Comparison of ENCODE assay signal across 15 cellular contexts in genomic region chr16:50311891-50312501, GRCh38. TPM values are rescaled to one million over a fixed set of nuclear protein-coding genes. Genes with fewer than 3 reads are reported as not detected.
DNase-seq lines count a peak whose midpoint lies in the region; ATAC-seq, FAIRE-seq and TF ChIP-seq lines count a peak whose summit lies in the region.
"Had no signal": no experiment of that assay in that cellular context is flagged by ENCODE, and none has a peak within 500 bp of the region (broad histone marks: within the 10 kb centered on the region; RNA-seq: fewer than 3 reads in every experiment).

No MANE protein-coding gene starts in this region.

- ATAC-seq in HCT116 (0 out of 2 replicates have a peak, but pooled peaks have one; percentile 5), HG02852 (IDR thresholded peaks at IDR 0.05; ENCODE audit: unreplicated experiment) (no peak)

- H3K23me2 ChIP-seq in H1 (ENCODE audit: low read depth, low read length), result no peaks in the 10 kb centered on the region

- TF ChIP-seq CTCF in HCT116 (IDR thresholded peaks at IDR 0.05 in 2 of 3, conservative IDR thresholded peaks at IDR 0.05 in 1 of 3; ENCODE audit: borderline replicate concordance in 1 of 3, insufficient read depth in 1 of 3, low read depth in 2 of 3, low read length in 2 of 3) (no peak), H1 (IDR thresholded peaks at IDR 0.05; ENCODE audit: control extremely low read depth in 1 of 3, insufficient read depth in 1 of 3, low read depth in 1 of 3, low read length in 3 of 3) (no peak)

- H3K9ac ChIP-seq in HCT116 (ENCODE audit: low read length), result no peak overlapping the region
- H3K9ac ChIP-seq in H1 (replicated peaks in 1 of 4; ENCODE audit: extremely low read depth in 1 of 4, low read depth in 3 of 4, low read length in 3 of 4), result no peak overlapping the region

- H3K4me1 ChIP-seq in HCT116 (ENCODE audit: control insufficient read depth in 1 of 2, insufficient read depth in 2 of 2, low read length in 2 of 2) (peaks cover 0 to 11% of the 10 kb centered on the region in 2 experiments; a peak in 2 of 4 replicates), H1 (replicated peaks in 1 of 4; ENCODE audit: control insufficient read depth in 3 of 4, insufficient read depth in 4 of 4, low read length in 3 of 4) (no peaks in the 10 kb centered on the region; a peak in 1 of 7 replicates), HAP-1 (no peaks in the 10 kb centered on the region)
- H3K4me1 ChIP-seq: transverse colon had no signal

- TF ChIP-seq RAD21 in HCT116 (IDR thresholded peaks at IDR 0.05; ENCODE audit: low read depth), result no peak
- TF ChIP-seq RAD21 in H1 (IDR thresholded peaks at IDR 0.05 in 1 of 2, conservative IDR thresholded peaks at IDR 0.05 in 1 of 2; ENCODE audit: low read depth in 2 of 2, low read length in 2 of 2), result no peak

- TF ChIP-seq POLR2A in HCT116 (IDR thresholded peaks at IDR 0.05; ENCODE audit: borderline replicate concordance, extremely low read depth, insufficient read depth, insufficient read length) (no peak), H1 (IDR thresholded peaks at IDR 0.05; ENCODE audit: control extremely low read depth in 1 of 2, low read depth in 2 of 2, low read length in 2 of 2) (no peak; a peak in 1 of 3 replicates)

- no peak overlapping the region for H4K91ac ChIP-seq in H1 (replicated peaks; ENCODE audit: insufficient read length, low read length)

- WGBS in H1 (ENCODE audit: extremely low coverage in 1 of 2, insufficient coverage in 1 of 2, insufficient read length in 1 of 2, insufficient replicate concordance in 2 of 2, low coverage in 1 of 2, low lambda C conversion rate in 2 of 2, missing lambda C conversion rate in 1 of 2), 2 experiments, result 94% methylated on average over 20 of the region's 22 CpGs; no CpG with 5 or more reads in 1 of the 2 experiments

- H2BK20ac ChIP-seq in H1 (ENCODE audit: low read length), result no peak overlapping the region

- H3K9me3 ChIP-seq in HCT116 (ENCODE audit: control insufficient read depth in 1 of 2, insufficient read depth in 1 of 2, low read depth in 1 of 2, low read length in 2 of 2) (no peaks in the 10 kb centered on the region), H1 (ENCODE audit: insufficient read depth in 2 of 2, low read depth in 1 of 2, low read length in 1 of 2) (no peaks in the 10 kb centered on the region; a peak in 1 of 4 replicates), HAP-1 (no peaks in the 10 kb centered on the region)
- H3K9me3 ChIP-seq: transverse colon had no signal

- BruUV-seq in HCT116 (replicated peaks; lab: Mats Ljungman, UMichigan), result no TSS peak

- RAD21 ChIA-PET in HCT116 (lab: Charles Lee; ENCODE audit: low non-redundant PET in 1 of 2, low total read pairs in 2 of 2, uncharacterized antibody in 2 of 2, unreplicated experiment in 2 of 2), result no interaction called here

- peak overlapping the region; percentile 1 for H3K4ac ChIP-seq in H1 (replicated peaks; ENCODE audit: insufficient read length, low read depth, low read length)

- peak; percentile 57 for DNase-seq in activated CD8-positive, alpha-beta memory T cell treated with anti-CD3 and anti-CD28 coated beads for 24 hours
- no peak for DNase-seq in activated CD8-positive, alpha-beta memory T cell treated with anti-CD3 and anti-CD28 coated beads, Interleukin-2, amount 50 U/mL, for 4 hours
- no peak for DNase-seq in HCT116 (ENCODE audit: low read depth, low spot score)
- no peak for DNase-seq in H1 (ENCODE audit: low read depth in 1 of 2, low spot score in 2 of 2)
- peak; percentile 18 for DNase-seq in stimulated activated CD8-positive, alpha-beta memory T cell treated with anti-CD3 and anti-CD28 coated beads, Interleukin-4, amount 100 ng/mL, for 48 hours
- DNase-seq in HAP-1 (ENCODE audit: low spot score in 2 of 2), result no peak
- no peak for DNase-seq in dedifferentiated amniotic fluid mesenchymal stem cell (ENCODE audit: extremely low spot score)
- DNase-seq: KG1; kidney glomerular epithelial cell; NCI-H1930; NK-92 treated with Interleukin-12 subunit alpha and Interleukin-12 subunit beta, amount 100 ng/mL, for 24 hours; small intestine; transverse colon had no signal

- H3K14ac ChIP-seq in H1 (ENCODE audit: insufficient read length), result no peak overlapping the region

- H3K9me2 ChIP-seq in HCT116 (ENCODE audit: insufficient read depth), result no peaks in the 10 kb centered on the region

- H3K79me2 ChIP-seq in HCT116 (ENCODE audit: insufficient read depth, low read length) (no peaks in the 10 kb centered on the region), H1 (ENCODE audit: control insufficient read depth in 1 of 2, insufficient read depth in 2 of 2, low read length in 2 of 2) (no peaks in the 10 kb centered on the region)

- H2AFZ ChIP-seq in HCT116 (ENCODE audit: low read depth, low read length, poor library complexity, severe bottlenecking) (no peak overlapping the region), H1 (ENCODE audit: low read length) (no peak overlapping the region)

- H3K18ac ChIP-seq in H1 (ENCODE audit: extremely low read depth, low read length), result no peak overlapping the region

- in situ Hi-C loops in HAP-1 (cut with MboI; ENCODE audit: low sequenced_read_pairs), result no loop called here

- H4K20me1 ChIP-seq in HCT116 (ENCODE audit: insufficient read depth), result no peaks in the 10 kb centered on the region
- peaks cover 3 to 4% of the 10 kb centered on the region in 2 experiments for H4K20me1 ChIP-seq in H1 (replicated peaks in 1 of 2; ENCODE audit: control insufficient read depth in 1 of 2, insufficient read depth in 2 of 2, low read length in 2 of 2)

- H3K27ac ChIP-seq in HCT116 (ENCODE audit: low read depth, low read length) (no peak overlapping the region), H1 (ENCODE audit: low read depth, low read length) (no peak overlapping the region)
- H3K27ac ChIP-seq: transverse colon had no signal

- no peak overlapping the region for H3K23ac ChIP-seq in H1 (ENCODE audit: insufficient read length)

- POLR2A ChIA-PET in HCT116 (lab: Charles Lee), result no interaction called here
- POLR2A ChIA-PET in H1 (lab: Charles Lee; ENCODE audit: partially characterized antibody), result interaction anchor here (1.3 kb wide), 1 partner anchor 54 kb away, joined by 3 read pairs; no protein-coding TSS in a partner anchor

- no peak overlapping the region for H2BK15ac ChIP-seq in H1 (ENCODE audit: low read length)

- H3K27me3 ChIP-seq in HCT116 (ENCODE audit: insufficient read depth, low read length) (no peaks in the 10 kb centered on the region), H1 (replicated peaks in 1 of 4; ENCODE audit: control insufficient read depth in 3 of 4, extremely low read depth in 1 of 4, insufficient read depth in 3 of 4, low read length in 3 of 4) (no peaks in the 10 kb centered on the region), HAP-1 (ENCODE audit: low read depth) (no peaks in the 10 kb centered on the region)
- H3K27me3 ChIP-seq: transverse colon had no signal

- no peak overlapping the region for H2BK12ac ChIP-seq in H1 (ENCODE audit: low read depth, low read length)

- H4K5ac ChIP-seq in H1 (ENCODE audit: insufficient read length, low read depth, low read length), result no peak overlapping the region

- no peaks in the 10 kb centered on the region; the same call in 1 of the 2 replicates for H3K79me1 ChIP-seq in H1 (ENCODE audit: low read depth, low read length)

- no peak overlapping the region for H2BK120ac ChIP-seq in H1 (replicated peaks; ENCODE audit: low read depth, low read length)

- intact Hi-C loops in HCT116 (cut with micrococcal nuclease), result no loop called here

- H3K56ac ChIP-seq in H1 (replicated peaks; ENCODE audit: insufficient read length, low read depth, low read length), result no peak overlapping the region

- no peak for TF ChIP-seq EP300 in H1 (IDR thresholded peaks at IDR 0.05; ENCODE audit: borderline replicate concordance in 1 of 2, low read depth in 2 of 2, low read length in 2 of 2)

- H4K8ac ChIP-seq in H1 (ENCODE audit: extremely low read depth, insufficient read depth, low read length), result no peak overlapping the region

- H3K4me2 ChIP-seq in HCT116 (ENCODE audit: low read length) (no peak overlapping the region), H1 (ENCODE audit: insufficient read depth in 1 of 2, low read depth in 2 of 2, low read length in 2 of 2) (no peak overlapping the region)

- H2AK5ac ChIP-seq in H1 (ENCODE audit: low read depth, low read length), result no peak overlapping the region

- H3K4me3 ChIP-seq in HCT116 (replicated peaks in 1 of 2; ENCODE audit: low read depth in 1 of 2, low read length in 2 of 2), result no peak overlapping the region
- H3K4me3 ChIP-seq in H1 (ENCODE audit: extremely low read depth in 1 of 4, insufficient read depth in 2 of 4, low read depth in 3 of 4, low read length in 4 of 4), result no peak overlapping the region
- no peak overlapping the region for H3K4me3 ChIP-seq in HAP-1
- H3K4me3 ChIP-seq: transverse colon had no signal

- no peak for FAIRE-seq in H1 (lab: Jason Lieb, UNC)
- FAIRE-seq: GM18507, small intestine had no signal

- H2BK5ac ChIP-seq in H1 (ENCODE audit: low read depth, low read length), result no peak overlapping the region

- H3K36me3 ChIP-seq in HCT116 (ENCODE audit: control insufficient read depth in 1 of 2, insufficient read depth in 2 of 2, low read length in 2 of 2), result peaks cover 11 to 28% of the 10 kb centered on the region in 2 experiments; a peak in 2 of 4 replicates
- peaks cover 3 to 32% (median 11%) of the 10 kb centered on the region in 4 experiments; a peak in 6 of 8 replicates for H3K36me3 ChIP-seq in H1 (ENCODE audit: control insufficient read depth in 2 of 4, insufficient read depth in 4 of 4, low read length in 3 of 4)
- peaks cover 43% of the 10 kb centered on the region for H3K36me3 ChIP-seq in HAP-1 (replicated peaks)

- CTCF ChIA-PET in HCT116 (lab: Charles Lee) (no interaction called here), H1 (lab: Charles Lee; ENCODE audit: partially characterized antibody) (interaction anchor here (0.5 to 1.1 kb wide), 2 partner anchors 15 to 168 kb away, joined by 3 read pairs; no protein-coding TSS in a partner anchor)

RNA-seq across cellular contexts. Expression of gene ADCY7, which starts 45.6 kb away (rescaled TPM):
- total RNA-seq in HCT116 (2021; ENCODE audit: unreplicated experiment), result 34.2 TPM
- 25.4 and 38.4 TPM in 2 replicates for polyA plus RNA-seq in HCT116 (2012)
- total RNA-seq in H1 (2021; fragmentation: NEBNext Ultra II Directional; extraction: Animal tissue kit (Norgen Biotek cat#: 25700)), result 4.7 and 5.1 TPM in 2 replicates
- 2.4 and 5.5 TPM in 2 replicates for polyA plus RNA-seq in H1 (2011; rRNA removed)
- 4.9 TPM for polyA plus RNA-seq in H1 (2011; cell fraction: cytosol; rRNA removed)
- 13.5 TPM for polyA plus RNA-seq in H1 (2011; cell fraction: nucleus; rRNA removed)
- polyA plus RNA-seq in H1 (2012, experiment 1 of 2), result 2.0 to 4.3 TPM (median 2.9 TPM) in 4 replicates
- polyA plus RNA-seq in H1 (2012, experiment 2 of 2), result 0.45 TPM
- 1.8 TPM for polyA plus RNA-seq in H1 (2013, experiment 1 of 2)
- 1.7 TPM for polyA plus RNA-seq in H1 (2013, experiment 2 of 2)
- polyA minus RNA-seq in H1 (2011; rRNA and poly(A)+ RNA removed), result 6.9 and 7.2 TPM in 2 replicates
- polyA minus RNA-seq in H1 (2011; cell fraction: cytosol; rRNA and poly(A)+ RNA removed), result 7.3 TPM
- polyA minus RNA-seq in H1 (2011; cell fraction: nucleus; rRNA and poly(A)+ RNA removed), result 6.4 TPM

RNA-seq across cellular contexts. Expression of gene BRD7, which starts 56.8 kb away (rescaled TPM):
- total RNA-seq in HCT116 (2021; ENCODE audit: unreplicated experiment), result 85.4 TPM
- 41.8 and 56.2 TPM in 2 replicates for polyA plus RNA-seq in HCT116 (2012)
- total RNA-seq in H1 (2021; fragmentation: NEBNext Ultra II Directional; extraction: Animal tissue kit (Norgen Biotek cat#: 25700)), result 119 and 120 TPM in 2 replicates
- polyA plus RNA-seq in H1 (2011; rRNA removed), result 27.7 and 42.5 TPM in 2 replicates
- 45.8 TPM for polyA plus RNA-seq in H1 (2011; cell fraction: cytosol; rRNA removed)
- 101 TPM for polyA plus RNA-seq in H1 (2011; cell fraction: nucleus; rRNA removed)
- 76.6 to 117 TPM (median 91.0 TPM) in 4 replicates for polyA plus RNA-seq in H1 (2012, experiment 1 of 2)
- 11.0 TPM for polyA plus RNA-seq in H1 (2012, experiment 2 of 2)
- polyA plus RNA-seq in H1 (2013, experiment 1 of 2), result 160 TPM
- polyA plus RNA-seq in H1 (2013, experiment 2 of 2), result 158 TPM
- 69.2 and 75.1 TPM in 2 replicates for polyA minus RNA-seq in H1 (2011; rRNA and poly(A)+ RNA removed)
- 31.0 TPM for polyA minus RNA-seq in H1 (2011; cell fraction: cytosol; rRNA and poly(A)+ RNA removed)
- 169 TPM for polyA minus RNA-seq in H1 (2011; cell fraction: nucleus; rRNA and poly(A)+ RNA removed)

Comparison
In these comparisons a context has a peak if more than half of its experiments do, and no peak if none do; other contexts are left out.
1. DNase-seq: peak in activated CD8-positive, alpha-beta memory T cell treated with anti-CD3 and anti-CD28 coated beads for 24 hours (single experiment) and stimulated activated CD8-positive, alpha-beta memory T cell treated with anti-CD3 and anti-CD28 coated beads, Interleukin-4, amount 100 ng/mL, for 48 hours (single experiment); none in activated CD8-positive, alpha-beta memory T cell treated with anti-CD3 and anti-CD28 coated beads, Interleukin-2, amount 50 U/mL, for 4 hours (single experiment), HCT116 (single experiment), H1 (0 of 2), HAP-1 (0 of 2) and dedifferentiated amniotic fluid mesenchymal stem cell (single experiment).